Comparison of ENCODE assay signal across 1 cellular context in genomic region chr4:70903282-70903603, GRCh38.
A peak's percentile ranks its signal among the peaks of the same experiment; 100 is the strongest.
TF ChIP-seq lines count a peak whose summit lies in the region.

No MANE protein-coding gene starts in this region.

TF ChIP-seq in K562, 482 proteins besides CTCF, POLR2A, EP300 and RAD21 (continued from another document and continues in another):
- TF ChIP-seq ZNF512 (tag; IDR thresholded peaks at IDR 0.05) (no peak), CUX1 (CRISPR knock-in tag; IDR thresholded peaks at IDR 0.05) (peak; percentile 94), CLOCK (CRISPR knock-in tag; IDR thresholded peaks at IDR 0.05; ENCODE audit: borderline replicate concordance) (peak; percentile 42; the same call in 1 of the 2 replicates), ZNF699 (CRISPR knock-in tag; IDR thresholded peaks at IDR 0.05; ENCODE audit: insufficient replicate concordance) (no peak), POLR3A (IDR thresholded peaks at IDR 0.05; ENCODE audit: borderline replicate concordance, extremely low read depth, insufficient read depth, insufficient read length) (no peak), BCL6 (CRISPR knock-in tag; IDR thresholded peaks at IDR 0.05) (peak; percentile 81; the same call in 1 of the 2 replicates), NCOA6 (IDR thresholded peaks at IDR 0.05) (peak; percentile 67; the same call in 1 of the 2 replicates), SIX5 (IDR thresholded peaks at IDR 0.05; ENCODE audit: borderline replicate concordance in 1 of 2, insufficient read depth in 1 of 2, low read depth in 1 of 2, low read length in 2 of 2) (no peak), TCF7L2 (IDR thresholded peaks at IDR 0.05; ENCODE audit: low read depth, low read length) (no peak), ZZZ3 (IDR thresholded peaks at IDR 0.05) (no peak), RBM17 (IDR thresholded peaks at IDR 0.05; ENCODE audit: borderline replicate concordance, low read depth, low read length) (no peak), MED1 (CRISPR knock-in tag; IDR thresholded peaks at IDR 0.05; ENCODE audit: borderline replicate concordance) (no peak), MEF2D (tag; conservative IDR thresholded peaks at IDR 0.05; ENCODE audit: low read depth) (peak; percentile 88; the same call in 1 of the 2 replicates), RBM34 (IDR thresholded peaks at IDR 0.05; ENCODE audit: borderline replicate concordance, insufficient read depth, low read length) (no peak), NKRF (IDR thresholded peaks at IDR 0.05; ENCODE audit: borderline replicate concordance) (no peak), TAF9B (IDR thresholded peaks at IDR 0.05; ENCODE audit: partially characterized antibody) (peak; percentile 87), YBX1 (IDR thresholded peaks at IDR 0.05) (peak; percentile 60; the same call in 1 of the 2 replicates), HNRNPUL1 (IDR thresholded peaks at IDR 0.05; ENCODE audit: low read length) (no peak), C11orf30 (IDR thresholded peaks at IDR 0.05; ENCODE audit: low read depth) (peak; percentile 57), PHF20 (IDR thresholded peaks at IDR 0.05; ENCODE audit: partially characterized antibody) (no peak), SMARCA4 (IDR thresholded peaks at IDR 0.05) (peak; percentile 100), MIER1 (IDR thresholded peaks at IDR 0.05; ENCODE audit: low read depth) (no peak), ZNF124 (CRISPR knock-in tag; IDR thresholded peaks at IDR 0.05) (no peak), FOXP4 (CRISPR knock-in tag; IDR thresholded peaks at IDR 0.05; ENCODE audit: borderline replicate concordance) (no peak), ADNP (tag; IDR thresholded peaks at IDR 0.05) (no peak), SIN3A (IDR thresholded peaks at IDR 0.05; ENCODE audit: borderline replicate concordance in 2 of 2, control insufficient read depth in 1 of 2, low read depth in 2 of 2, low read length in 2 of 2) (0 out of 4 replicates have a peak, but pooled peaks of 1 of the 2 experiments have one; percentile 1), ARID2 (IDR thresholded peaks at IDR 0.05) (no peak), ZNF778 (CRISPR knock-in tag; IDR thresholded peaks at IDR 0.05) (no peak), ZNF324 (CRISPR knock-in tag; IDR thresholded peaks at IDR 0.05) (no peak), TAF1 (IDR thresholded peaks at IDR 0.05; ENCODE audit: control insufficient read depth, extremely low read depth, insufficient read depth, low read length, severe bottlenecking) (peak; percentile 77), E2F8 (IDR thresholded peaks at IDR 0.05; ENCODE audit: low read depth, partially characterized antibody) (peak; percentile 51), BHLHE40 (IDR thresholded peaks at IDR 0.05; ENCODE audit: low read length) (peak; percentile 90), ZNF277 (CRISPR knock-in tag; IDR thresholded peaks at IDR 0.05; ENCODE audit: borderline replicate concordance) (no peak), MCM5 (IDR thresholded peaks at IDR 0.05; ENCODE audit: low read depth) (no peak), HNRNPH1 (optimal IDR thresholded peaks at IDR 0.05; ENCODE audit: low read depth, low read length) (no peak), ZBTB2 (IDR thresholded peaks at IDR 0.05) (peak; percentile 82; the same call in 1 of the 2 replicates), PTTG1 (tag; IDR thresholded peaks at IDR 0.05; ENCODE audit: low read depth) (peak; percentile 49; the same call in 1 of the 2 replicates), ZNF384 (IDR thresholded peaks at IDR 0.05; ENCODE audit: low read depth, low read length) (0 out of 2 replicates have a peak, but pooled peaks have one; percentile 67), TEAD4 (IDR thresholded peaks at IDR 0.05; ENCODE audit: low read length) (peak; percentile 100), TEAD4 (CRISPR knock-in tag; IDR thresholded peaks at IDR 0.05; ENCODE audit: borderline replicate concordance) (no peak)
